In genomic region chr7:39312254-39312989, GRCh38 we compare ENCODE assay signal across 25 cellular contexts.
DNase-seq lines count a peak whose midpoint lies in the region; ATAC-seq, FAIRE-seq and TF ChIP-seq lines count a peak whose summit lies in the region.
"Had no signal": no experiment of that assay in that cellular context is flagged by ENCODE, and none has a peak within 500 bp of the region (broad histone marks: within the 10 kb centered on the region; RNA-seq: fewer than 3 reads in every experiment).

No MANE protein-coding gene starts in this region.

- no peaks in the 10 kb centered on the region for H3K79me2 ChIP-seq in GM12878 (ENCODE audit: control insufficient read depth, insufficient read depth, low read length)
- no peaks in the 10 kb centered on the region for H3K79me2 ChIP-seq in H1 (ENCODE audit: control insufficient read depth in 1 of 2, insufficient read depth in 2 of 2, low read length in 2 of 2)
- no peaks in the 10 kb centered on the region for H3K79me2 ChIP-seq in HepG2 (ENCODE audit: insufficient read depth, low read length)

- H3K27ac Mint-ChIP-seq in CD4-positive, alpha-beta memory T cell, result no peak overlapping the region
- H3K27ac Mint-ChIP-seq: B cell; CD4-positive, alpha-beta T cell; CD8-positive, alpha-beta memory T cell had no signal

- H4K5ac ChIP-seq in H1 (ENCODE audit: insufficient read length, low read depth, low read length), result no peak overlapping the region

- no peak overlapping the region for H2BK5ac ChIP-seq in H1 (ENCODE audit: low read depth, low read length)

- H3K4me3 ChIP-seq in GM12878, result no peak overlapping the region
- no peak overlapping the region for H3K4me3 ChIP-seq in H1 (ENCODE audit: extremely low read depth in 1 of 4, insufficient read depth in 2 of 4, low read depth in 3 of 4, low read length in 4 of 4)
- no peak overlapping the region for H3K4me3 ChIP-seq in HepG2 (replicated peaks in 1 of 3; ENCODE audit: insufficient read depth in 1 of 3, low read depth in 2 of 3, low read length in 3 of 3)
- H3K4me3 ChIP-seq in upper lobe of right lung, result no peak overlapping the region
- no peak overlapping the region for H3K4me3 ChIP-seq in ovary
- H3K4me3 ChIP-seq in CD4-positive, alpha-beta memory T cell (ENCODE audit: low read length in 2 of 2), result no peak overlapping the region
- H3K4me3 ChIP-seq: BLaER1 treated with 17β-estradiol and CSF1 and Interleukin-3, amounts not matched to agents 10 nM and 100 nM had no signal

- SMC1A ChIA-PET in GM12878 (lab: Charles Lee; ENCODE audit: uncharacterized antibody, unreplicated experiment), result interaction anchor here (0.6 to 2.3 kb wide), 6 partner anchors 11 to 1384 kb away, joined by 3 to 7 read pairs (median 4); no protein-coding TSS in a partner anchor

- H2BK120ac ChIP-seq in H1 (replicated peaks; ENCODE audit: low read depth, low read length), result no peak overlapping the region

- in situ Hi-C loops in GM12878 (cut with MboI) (no loop called here), HepG2 (cut with HindIII; ENCODE audit: extremely low pct_ligation_motif_present, low pct_unique_long_range_greater_than_20kb) (no loop called here)

- no peak overlapping the region for H2AFZ ChIP-seq in GM12878 (ENCODE audit: control insufficient read depth, low read depth, low read length)
- H2AFZ ChIP-seq in H1 (ENCODE audit: low read length), result no peak overlapping the region
- H2AFZ ChIP-seq in HepG2 (ENCODE audit: low read length), result no peak overlapping the region

- no peaks in the 10 kb centered on the region for H3K9me3 ChIP-seq in GM12878 (replicated peaks; ENCODE audit: control insufficient read depth, insufficient read depth, low read length)
- H3K9me3 ChIP-seq in H1 (ENCODE audit: insufficient read depth in 2 of 2, low read depth in 1 of 2, low read length in 1 of 2), result no peaks in the 10 kb centered on the region
- H3K9me3 ChIP-seq in HepG2 (ENCODE audit: low read length), result no peaks in the 10 kb centered on the region
- H3K9me3 ChIP-seq in upper lobe of right lung, result no peaks in the 10 kb centered on the region
- H3K9me3 ChIP-seq in ovary, result no peaks in the 10 kb centered on the region
- no peaks in the 10 kb centered on the region for H3K9me3 ChIP-seq in CD4-positive, alpha-beta memory T cell (ENCODE audit: control insufficient read depth in 1 of 2, low read length in 2 of 2)

- TF ChIP-seq POLR2A in GM12878 (IDR thresholded peaks at IDR 0.05; ENCODE audit: low read depth, low read length) (no peak), H1 (IDR thresholded peaks at IDR 0.05; ENCODE audit: control extremely low read depth in 1 of 2, low read depth in 2 of 2, low read length in 2 of 2) (no peak), HepG2 (IDR thresholded peaks at IDR 0.05; ENCODE audit: insufficient read depth in 1 of 2, low read depth in 2 of 2, low read length in 2 of 2) (no peak), ovary (IDR thresholded peaks at IDR 0.05) (no peak)

- CTCF ChIA-PET in GM12878 (lab: Yijun Ruan, JAX), result interaction anchor here (0.5 to 2.6 kb wide), 3 partner anchors 21 to 141 kb away, joined by 3 to 9 read pairs (median 3); no protein-coding TSS in a partner anchor
- CTCF ChIA-PET in H1 (lab: Charles Lee; ENCODE audit: partially characterized antibody), result interaction anchor here (0.7 to 3.0 kb wide), 5 partner anchors 45 to 516 kb away, joined by 3 to 11 read pairs (median 3); no protein-coding TSS in a partner anchor
- CTCF ChIA-PET in HepG2 (lab: Yijun Ruan, JAX; ENCODE audit: low intra/inter-chr PET ratio, low total read pairs), result no interaction called here
- CTCF ChIA-PET in CD4-positive, alpha-beta memory T cell (lab: Charles Lee; ENCODE audit: partially characterized antibody), result no interaction called here

- 45% methylated on average over 10 of the region's 10 CpGs for WGBS in GM12878 (ENCODE audit: insufficient coverage, insufficient replicate concordance, low lambda C conversion rate, missing lambda C conversion rate)
- WGBS in H1 (ENCODE audit: extremely low coverage in 1 of 2, insufficient coverage in 1 of 2, insufficient read length in 1 of 2, insufficient replicate concordance in 2 of 2, low coverage in 1 of 2, low lambda C conversion rate in 2 of 2, missing lambda C conversion rate in 1 of 2), 2 experiments, result 92% methylated on average over 10 of the region's 10 CpGs; no CpG with 5 or more reads in 1 of the 2 experiments
- WGBS in HepG2 (ENCODE audit: low lambda C conversion rate), result 60% methylated on average over 8 of the region's 10 CpGs
- 78 to 86% (median 85%) methylated on average over 10 of the region's 10 CpGs for WGBS in ovary, 3 donors

- DNase-seq in GM12878 (ENCODE audit: low read depth, low spot score), result no peak
- no peak for DNase-seq in H1 (ENCODE audit: low read depth in 1 of 2, low spot score in 2 of 2)
- no peak for DNase-seq in HepG2 (ENCODE audit: low spot score)
- DNase-seq in upper lobe of right lung, result no peak
- DNase-seq in ovary, result no peak
- DNase-seq in NCI-H1092 (lab: John Stamatoyannopoulos, UW), result no peak
- no peak for DNase-seq in CD4-positive, alpha-beta memory T cell
- no peak for DNase-seq in stimulated activated CD4-positive, alpha-beta T cell treated with anti-CD3 and anti-CD28 coated beads, Interleukin-2, amount 100 ng/mL, for 24 hours
- DNase-seq: 8988T; ACHN; CD4-positive, alpha-beta T cell; CD8-positive, alpha-beta memory T cell; COR-L47; DMS 273 treated with DMSO at 0.1 percent for 48 hours; DMS153; DMS53; DMS79; DND-41; EL; GDM1 had no signal

- H3K4me1 ChIP-seq in GM12878 (ENCODE audit: control insufficient read depth, insufficient read depth, low read length) (no peaks in the 10 kb centered on the region), H1 (replicated peaks in 1 of 4; ENCODE audit: control insufficient read depth in 3 of 4, insufficient read depth in 4 of 4, low read length in 3 of 4) (peaks cover 2 to 16% (median 6%) of the 10 kb centered on the region in 4 experiments; a peak in 6 of 7 replicates), HepG2 (ENCODE audit: insufficient read depth, low read length) (no peaks in the 10 kb centered on the region), upper lobe of right lung (no peaks in the 10 kb centered on the region), ovary (ENCODE audit: insufficient read depth) (no peaks in the 10 kb centered on the region)
- no peaks in the 10 kb centered on the region for H3K4me1 ChIP-seq in CD4-positive, alpha-beta memory T cell (ENCODE audit: insufficient read depth, low read length)

- TF ChIP-seq RAD21 in GM12878 (IDR thresholded peaks at IDR 0.05; ENCODE audit: insufficient read depth, low read depth, low read length) (no peak), H1 (IDR thresholded peaks at IDR 0.05 in 1 of 2, conservative IDR thresholded peaks at IDR 0.05 in 1 of 2; ENCODE audit: low read depth in 2 of 2, low read length in 2 of 2) (no peak), HepG2 (CRISPR knock-in tag; IDR thresholded peaks at IDR 0.05) (no peak)

- H3K23ac ChIP-seq in H1 (ENCODE audit: insufficient read length), result no peak overlapping the region

- intact Hi-C loops in GM12878 (cut with micrococcal nuclease; ENCODE audit: unreplicated experiment), result no loop called here
- intact Hi-C loops in HepG2 (cut with micrococcal nuclease; ENCODE audit: unreplicated experiment), result no loop called here
- intact Hi-C loops in upper lobe of right lung (cut with DNase I), result no loop called here
- intact Hi-C loops in ovary (cut with DNase I), result no loop called here
- intact Hi-C loops in CD4-positive, alpha-beta memory T cell (cut with micrococcal nuclease), result no loop called here

- POLR2A ChIA-PET in GM12878 (lab: Charles Lee) (interaction anchor here (1.2 kb wide), 1 partner anchor 9 kb away, joined by 4 read pairs; no protein-coding TSS in a partner anchor), H1 (lab: Charles Lee; ENCODE audit: partially characterized antibody) (no interaction called here), HepG2 (lab: Yijun Ruan, JAX) (no interaction called here)
- POLR2A ChIA-PET in CD4-positive, alpha-beta memory T cell (lab: Charles Lee; ENCODE audit: partially characterized antibody), result no interaction called here

- no peaks in the 10 kb centered on the region for H3K79me1 ChIP-seq in H1 (ENCODE audit: low read depth, low read length)

- peak overlapping the region; percentile 12; the same call in 1 of the 2 replicates for H2BK12ac ChIP-seq in H1 (ENCODE audit: low read depth, low read length)

- FAIRE-seq in GM12878 (lab: Jason Lieb, UNC) (no peak), H1 (lab: Jason Lieb, UNC) (no peak), HepG2 (lab: Jason Lieb, UNC) (no peak)
- FAIRE-seq: A204.1, GM12891 had no signal

- no peaks in the 10 kb centered on the region for H3K27me3 Mint-ChIP-seq in CD4-positive, alpha-beta memory T cell

- no peak overlapping the region for H4K8ac ChIP-seq in H1 (ENCODE audit: extremely low read depth, insufficient read depth, low read length)

- no peak overlapping the region for H3K4ac ChIP-seq in H1 (replicated peaks; ENCODE audit: insufficient read length, low read depth, low read length)

- BruUV-seq in GM12878 (replicated peaks; lab: Mats Ljungman, UMichigan) (no TSS peak), HepG2 (replicated peaks; lab: Mats Ljungman, UMichigan) (no TSS peak)

- TF ChIP-seq EP300 in GM12878 (IDR thresholded peaks at IDR 0.05; ENCODE audit: borderline replicate concordance in 1 of 2, control insufficient read depth in 1 of 2, low read depth in 2 of 2, low read length in 2 of 2) (no peak), H1 (IDR thresholded peaks at IDR 0.05; ENCODE audit: borderline replicate concordance in 1 of 2, low read depth in 2 of 2, low read length in 2 of 2) (no peak), HepG2 (IDR thresholded peaks at IDR 0.05; ENCODE audit: low read depth in 2 of 2, low read length in 2 of 2) (no peak), HepG2 (CRISPR knock-in tag; IDR thresholded peaks at IDR 0.05; ENCODE audit: borderline replicate concordance) (no peak), ovary (IDR thresholded peaks at IDR 0.05) (no peak)

- no peaks in the 10 kb centered on the region for H3K4me1 Mint-ChIP-seq in CD4-positive, alpha-beta memory T cell
- H3K4me1 Mint-ChIP-seq: B cell; CD8-positive, alpha-beta memory T cell had no signal

- H3K27me3 ChIP-seq in GM12878 (replicated peaks in 1 of 2; ENCODE audit: control insufficient read depth in 2 of 2, insufficient read depth in 2 of 2, low read length in 1 of 2) (no peaks in the 10 kb centered on the region), H1 (replicated peaks in 1 of 4; ENCODE audit: control insufficient read depth in 3 of 4, extremely low read depth in 1 of 4, insufficient read depth in 3 of 4, low read length in 3 of 4) (no peaks in the 10 kb centered on the region), HepG2 (ENCODE audit: control insufficient read depth in 1 of 2, insufficient read depth in 2 of 2, low read length in 2 of 2) (peaks cover 0 to 11% of the 10 kb centered on the region in 2 experiments; a peak in 3 of 5 replicates), upper lobe of right lung (no peaks in the 10 kb centered on the region), ovary (no peaks in the 10 kb centered on the region)
- no peaks in the 10 kb centered on the region for H3K27me3 ChIP-seq in CD4-positive, alpha-beta memory T cell (ENCODE audit: insufficient read depth, low read length)
- H3K27me3 ChIP-seq: BLaER1 treated with 17β-estradiol and CSF1 and Interleukin-3, amounts not matched to agents 10 nM and 100 nM had no signal

- peak; percentile 77 for ATAC-seq in GM12878
- no peak for ATAC-seq in HepG2
- peak; percentile 39 for ATAC-seq in upper lobe of right lung

- H2BK15ac ChIP-seq in H1 (ENCODE audit: low read length), result no peak overlapping the region

- H2BK20ac ChIP-seq in H1 (ENCODE audit: low read length), result no peak overlapping the region

- no peaks in the 10 kb centered on the region for H3K36me3 Mint-ChIP-seq in CD4-positive, alpha-beta memory T cell
- H3K36me3 Mint-ChIP-seq: CD8-positive, alpha-beta memory T cell had no signal

- no peak overlapping the region for H3K14ac ChIP-seq in H1 (ENCODE audit: insufficient read length)

- H3K56ac ChIP-seq in H1 (replicated peaks; ENCODE audit: insufficient read length, low read depth, low read length), result no peak overlapping the region

- H3K9ac ChIP-seq in GM12878 (ENCODE audit: control insufficient read depth, insufficient read depth, low read length) (no peak overlapping the region), H1 (replicated peaks in 1 of 4; ENCODE audit: extremely low read depth in 1 of 4, low read depth in 3 of 4, low read length in 3 of 4) (no peak overlapping the region), HepG2 (ENCODE audit: insufficient read depth, low read depth, low read length) (no peak overlapping the region)
- H3K9ac ChIP-seq: BLaER1 treated with 17β-estradiol and CSF1 and Interleukin-3, amounts not matched to agents 10 nM and 100 nM had no signal

- RAD21 ChIA-PET in GM12878 (lab: Charles Lee; ENCODE audit: unreplicated experiment), result interaction anchor here (0.9 to 1.9 kb wide), 6 partner anchors 9 to 141 kb away, joined by 3 to 5 read pairs (median 4); no protein-coding TSS in a partner anchor

- peaks cover 0 to 2% (median 0%) of the 10 kb centered on the region in 8 donors for H3K9me3 Mint-ChIP-seq in CD4-positive, alpha-beta memory T cell
- H3K9me3 Mint-ChIP-seq: CD4-positive, alpha-beta T cell had no signal

- no peak overlapping the region for H3K4me2 ChIP-seq in GM12878 (ENCODE audit: control insufficient read depth, insufficient read depth)
- H3K4me2 ChIP-seq in H1 (ENCODE audit: insufficient read depth in 1 of 2, low read depth in 2 of 2, low read length in 2 of 2), result no peak overlapping the region
- no peak overlapping the region for H3K4me2 ChIP-seq in HepG2 (ENCODE audit: low read depth, low read length)
- H3K4me2 ChIP-seq: BLaER1 treated with 17β-estradiol and CSF1 and Interleukin-3, amounts not matched to agents 10 nM and 100 nM had no signal

- H3K36me3 ChIP-seq in GM12878 (ENCODE audit: control insufficient read depth in 2 of 2, insufficient read depth in 2 of 2, low read length in 1 of 2), result no peaks in the 10 kb centered on the region
- H3K36me3 ChIP-seq in H1 (ENCODE audit: control insufficient read depth in 2 of 4, insufficient read depth in 4 of 4, low read length in 3 of 4), result no peaks in the 10 kb centered on the region
- no peaks in the 10 kb centered on the region for H3K36me3 ChIP-seq in HepG2 (replicated peaks in 1 of 2; ENCODE audit: control insufficient read depth in 1 of 2, insufficient read depth in 2 of 2, low read length in 2 of 2)
- H3K36me3 ChIP-seq in upper lobe of right lung, result no peaks in the 10 kb centered on the region
- H3K36me3 ChIP-seq in ovary, result no peaks in the 10 kb centered on the region
- no peaks in the 10 kb centered on the region for H3K36me3 ChIP-seq in CD4-positive, alpha-beta memory T cell (ENCODE audit: insufficient read depth, low read length)
- H3K36me3 ChIP-seq: BLaER1 treated with 17β-estradiol and CSF1 and Interleukin-3, amounts not matched to agents 10 nM and 100 nM had no signal

- no peaks in the 10 kb centered on the region for H3K23me2 ChIP-seq in H1 (ENCODE audit: low read depth, low read length)

- TF ChIP-seq CTCF in GM12878 (IDR thresholded peaks at IDR 0.05 in 2 of 3, conservative IDR thresholded peaks at IDR 0.05 in 1 of 3; ENCODE audit: control insufficient read depth in 2 of 3, extremely low read depth in 1 of 3, insufficient read depth in 1 of 3, low read depth in 3 of 3, low read length in 3 of 3) (no peak), H1 (IDR thresholded peaks at IDR 0.05; ENCODE audit: control extremely low read depth in 1 of 3, insufficient read depth in 1 of 3, low read depth in 1 of 3, low read length in 3 of 3) (no peak), HepG2 (CRISPR knock-in tag; IDR thresholded peaks at IDR 0.05) (no peak), upper lobe of right lung (IDR thresholded peaks at IDR 0.05) (no peak), ovary (IDR thresholded peaks at IDR 0.05) (no peak)

- H4K20me1 ChIP-seq in GM12878 (ENCODE audit: control insufficient read depth, insufficient read depth), result no peaks in the 10 kb centered on the region
- no peaks in the 10 kb centered on the region for H4K20me1 ChIP-seq in H1 (replicated peaks in 1 of 2; ENCODE audit: control insufficient read depth in 1 of 2, insufficient read depth in 2 of 2, low read length in 2 of 2)
- H4K20me1 ChIP-seq in HepG2 (ENCODE audit: insufficient read depth, low read length), result no peaks in the 10 kb centered on the region
- H4K20me1 ChIP-seq: BLaER1 treated with 17β-estradiol and CSF1 and Interleukin-3, amounts not matched to agents 10 nM and 100 nM had no signal

- H3K27ac ChIP-seq in GM12878 (ENCODE audit: control insufficient read depth, insufficient read depth) (no peak overlapping the region), H1 (ENCODE audit: low read depth, low read length) (no peak overlapping the region), HepG2 (ENCODE audit: extremely low read length, insufficient read depth, low read length) (no peak overlapping the region), upper lobe of right lung (no peak overlapping the region), ovary (no peak overlapping the region)
- H3K27ac ChIP-seq in CD4-positive, alpha-beta memory T cell (ENCODE audit: low read depth, low read length), result no peak overlapping the region
- H3K27ac ChIP-seq: BLaER1 treated with 17β-estradiol and CSF1 and Interleukin-3, amounts not matched to agents 10 nM and 100 nM; C4-2B had no signal

- no peak overlapping the region for H3K4me3 Mint-ChIP-seq in CD4-positive, alpha-beta memory T cell
- H3K4me3 Mint-ChIP-seq: B cell; CD4-positive, alpha-beta T cell; CD8-positive, alpha-beta memory T cell had no signal

- no peak overlapping the region for H4K91ac ChIP-seq in H1 (replicated peaks; ENCODE audit: insufficient read length, low read length)

- no peak overlapping the region for H2AK5ac ChIP-seq in H1 (ENCODE audit: low read depth, low read length)

- no peak overlapping the region for H3K18ac ChIP-seq in H1 (ENCODE audit: extremely low read depth, low read length)

Comparison
In these comparisons a context has a peak if more than half of its experiments do, and no peak if none do; other contexts are left out.
1. CTCF ChIA-PET loops: an anchor here in GM12878 (0.5 to 2.6 kb wide) and H1 (0.7 to 3.0 kb wide); none called in HepG2 and CD4-positive, alpha-beta memory T cell.
2. Of the 75 proteins assayed by ChIP-seq in both HepG2 and GM12878: peak only in HepG2: CEBPB; only in GM12878: BHLHE40, DPF2, IKZF1, NR2F1, ZBTB40, ZNF24 and 1 more; in both: none; in neither: 67.